Comparison of ENCODE assay signal across 8 cellular contexts in genomic region chrX:103309860-103310591, GRCh38. TPM values are rescaled to one million over a fixed set of nuclear protein-coding genes. Genes with fewer than 3 reads are reported as not detected.
DNase-seq lines count a peak whose midpoint lies in the region; FAIRE-seq and TF ChIP-seq lines count a peak whose summit lies in the region.

No MANE protein-coding gene starts in this region.

- H3K4me1 ChIP-seq in H1 (replicated peaks in 1 of 4; ENCODE audit: control insufficient read depth in 3 of 4, insufficient read depth in 4 of 4, low read length in 3 of 4), result no peaks in the 10 kb centered on the region
- H3K4me1 ChIP-seq in neuronal stem cell (ENCODE audit: control insufficient read depth in 2 of 2, insufficient read depth in 1 of 2, low read depth in 1 of 2, low read length in 2 of 2), result no peaks in the 10 kb centered on the region

- H3K4me2 ChIP-seq in H1 (ENCODE audit: insufficient read depth in 1 of 2, low read depth in 2 of 2, low read length in 2 of 2), result peak overlapping the region; percentile 50 to 66
- H3K4me2 ChIP-seq in neuronal stem cell (ENCODE audit: insufficient read depth, low read length, poor library complexity, severe bottlenecking), result peak overlapping the region; percentile 57

- POLR2A ChIA-PET in H1 (lab: Charles Lee; ENCODE audit: partially characterized antibody), result interaction anchor here (1.2 to 1.9 kb wide), 5 partner anchors 20 to 154 kb away, joined by 4 to 8 read pairs (median 5); partner anchors contain the start of genes TCEAL7 and TCEAL9

- FAIRE-seq in H1 (lab: Jason Lieb, UNC), result peak; percentile 82

- H3K23ac ChIP-seq in H1 (ENCODE audit: insufficient read length), result no peak overlapping the region
- H3K23ac ChIP-seq in neuronal stem cell (ENCODE audit: low read depth, low read length, poor library complexity), result no peak overlapping the region

- TF ChIP-seq EP300 in H1 (IDR thresholded peaks at IDR 0.05; ENCODE audit: borderline replicate concordance in 1 of 2, low read depth in 2 of 2, low read length in 2 of 2), result no peak

- H3K79me1 ChIP-seq in H1 (ENCODE audit: low read depth, low read length), result no peaks in the 10 kb centered on the region
- no peaks in the 10 kb centered on the region for H3K79me1 ChIP-seq in neuronal stem cell (ENCODE audit: low read depth, low read length)

- H3K4me3 ChIP-seq in MG63 (peak overlapping the region; percentile 40), H1 (ENCODE audit: extremely low read depth in 1 of 4, insufficient read depth in 2 of 4, low read depth in 3 of 4, low read length in 4 of 4) (peak overlapping the region; percentile 59 to 92 (median 70)), neuronal stem cell (ENCODE audit: low read length in 2 of 2) (peak overlapping the region; percentile 64 to 95)

- H3K9ac ChIP-seq in H1 (replicated peaks in 1 of 4; ENCODE audit: extremely low read depth in 1 of 4, low read depth in 3 of 4, low read length in 3 of 4) (peak overlapping the region; percentile 55 to 87 (median 66); a peak in 6 of 7 replicates), neuronal stem cell (ENCODE audit: low read depth, low read length, poor library complexity) (peak overlapping the region; percentile 60)

- WGBS in H1 (ENCODE audit: extremely low coverage in 1 of 2, insufficient coverage in 1 of 2, insufficient read length in 1 of 2, insufficient replicate concordance in 2 of 2, low coverage in 1 of 2, low lambda C conversion rate in 2 of 2, missing lambda C conversion rate in 1 of 2), 2 experiments, result 37% methylated on average over 13 of the region's 33 CpGs; no CpG with 5 or more reads in 1 of the 2 experiments
- no CpG with 5 or more reads among the region's 33 CpGs for WGBS in neuronal stem cell (ENCODE audit: extremely low coverage in 2 of 2, insufficient read length in 2 of 2, insufficient replicate concordance in 1 of 2), 2 donors

- in situ Hi-C loops in G401 (cut with HindIII; ENCODE audit: low sequenced_read_pairs), result no loop called here

- CTCF ChIA-PET in H1 (lab: Charles Lee; ENCODE audit: partially characterized antibody), result no interaction called here

- TF ChIP-seq CTCF in H1 (IDR thresholded peaks at IDR 0.05; ENCODE audit: control extremely low read depth in 1 of 3, insufficient read depth in 1 of 3, low read depth in 1 of 3, low read length in 3 of 3), result no peak

- no peak overlapping the region for H4K91ac ChIP-seq in H1 (replicated peaks; ENCODE audit: insufficient read length, low read length)
- no peak overlapping the region for H4K91ac ChIP-seq in neuronal stem cell (ENCODE audit: low read depth, low read length, poor library complexity)

- H2BK120ac ChIP-seq in H1 (replicated peaks; ENCODE audit: low read depth, low read length), result no peak overlapping the region
- no peak overlapping the region for H2BK120ac ChIP-seq in neuronal stem cell (ENCODE audit: low read depth, low read length)

- H3K9me3 ChIP-seq in MG63 (no peaks in the 10 kb centered on the region), H1 (ENCODE audit: insufficient read depth in 2 of 2, low read depth in 1 of 2, low read length in 1 of 2) (no peaks in the 10 kb centered on the region), neuronal stem cell (replicated peaks in 1 of 2; ENCODE audit: control insufficient read depth in 2 of 2, insufficient read depth in 1 of 2, low read depth in 1 of 2, low read length in 2 of 2) (no peaks in the 10 kb centered on the region)

- DNase-seq in G401 (ENCODE audit: low spot score) (peak; percentile 19), MG63 (no peak), H1 (ENCODE audit: low read depth in 1 of 2, low spot score in 2 of 2) (no peak), neuronal stem cell (ENCODE audit: low spot score) (no peak), SW 1271 (lab: John Stamatoyannopoulos, UW) (no peak), ureter (ENCODE audit: low spot score) (no peak), iPS-NIHi7 (ENCODE audit: extremely low spot score) (no peak), HUDEP-2 (lab: John Stamatoyannopoulos, UW; ENCODE audit: unreplicated experiment in 76 of 76) (no peak)

- no peaks in the 10 kb centered on the region for H3K79me2 ChIP-seq in H1 (ENCODE audit: control insufficient read depth in 1 of 2, insufficient read depth in 2 of 2, low read length in 2 of 2)

- no peak overlapping the region for H2AK5ac ChIP-seq in H1 (ENCODE audit: low read depth, low read length)
- no peak overlapping the region for H2AK5ac ChIP-seq in neuronal stem cell (ENCODE audit: low read depth, low read length)

- H2BK12ac ChIP-seq in H1 (ENCODE audit: low read depth, low read length), result no peak overlapping the region
- H2BK12ac ChIP-seq in neuronal stem cell (ENCODE audit: low read length), result no peak overlapping the region

- no peaks in the 10 kb centered on the region; the same call in 1 of the 2 replicates for H3K23me2 ChIP-seq in H1 (ENCODE audit: low read depth, low read length)

- H4K8ac ChIP-seq in H1 (ENCODE audit: extremely low read depth, insufficient read depth, low read length), result peak overlapping the region; percentile 79; the same call in 1 of the 2 replicates
- H4K8ac ChIP-seq in neuronal stem cell (ENCODE audit: low read depth, low read length), result no peak overlapping the region

- H2BK20ac ChIP-seq in H1 (ENCODE audit: low read length), result no peak overlapping the region

- TF ChIP-seq RAD21 in H1 (IDR thresholded peaks at IDR 0.05 in 1 of 2, conservative IDR thresholded peaks at IDR 0.05 in 1 of 2; ENCODE audit: low read depth in 2 of 2, low read length in 2 of 2), result no peak

- H2BK5ac ChIP-seq in H1 (ENCODE audit: low read depth, low read length), result no peak overlapping the region
- no peak overlapping the region for H2BK5ac ChIP-seq in neuronal stem cell (ENCODE audit: low read length)

- H3K36me3 ChIP-seq in MG63 (no peaks in the 10 kb centered on the region), H1 (ENCODE audit: control insufficient read depth in 2 of 4, insufficient read depth in 4 of 4, low read length in 3 of 4) (peaks cover 0 to 6% (median 0%) of the 10 kb centered on the region in 4 experiments; a peak in 1 of 8 replicates), neuronal stem cell (replicated peaks in 1 of 2; ENCODE audit: control insufficient read depth in 2 of 2, insufficient read depth in 2 of 2, low read length in 2 of 2) (no peaks in the 10 kb centered on the region)

- H3K27ac ChIP-seq in H1 (ENCODE audit: low read depth, low read length), result peak overlapping the region; percentile 75; the same call in 1 of the 2 replicates
- no peak overlapping the region for H3K27ac ChIP-seq in neuronal stem cell (replicated peaks; ENCODE audit: low read length)

- H2AFZ ChIP-seq in H1 (ENCODE audit: low read length) (no peak overlapping the region), neuronal stem cell (ENCODE audit: low read length) (peak overlapping the region; percentile 88)

- no peak overlapping the region for H4K5ac ChIP-seq in H1 (ENCODE audit: insufficient read length, low read depth, low read length)

- H3K27me3 ChIP-seq in MG63, result no peaks in the 10 kb centered on the region
- no peaks in the 10 kb centered on the region for H3K27me3 ChIP-seq in H1 (replicated peaks in 1 of 4; ENCODE audit: control insufficient read depth in 3 of 4, extremely low read depth in 1 of 4, insufficient read depth in 3 of 4, low read length in 3 of 4)
- H3K27me3 ChIP-seq in neuronal stem cell (ENCODE audit: control insufficient read depth in 3 of 3, insufficient read depth in 3 of 3, low read depth in 1 of 3, low read length in 3 of 3), result peaks cover 0 to 21% (median 0%) of the 10 kb centered on the region in 3 experiments

- H4K20me1 ChIP-seq in H1 (replicated peaks in 1 of 2; ENCODE audit: control insufficient read depth in 1 of 2, insufficient read depth in 2 of 2, low read length in 2 of 2), result no peaks in the 10 kb centered on the region

- no peak overlapping the region for H2BK15ac ChIP-seq in H1 (ENCODE audit: low read length)
- no peak overlapping the region for H2BK15ac ChIP-seq in neuronal stem cell (ENCODE audit: low read length)

- H3K18ac ChIP-seq in H1 (ENCODE audit: extremely low read depth, low read length) (no peak overlapping the region), neuronal stem cell (ENCODE audit: low read length) (no peak overlapping the region)

- H3K14ac ChIP-seq in H1 (ENCODE audit: insufficient read length), result no peak overlapping the region
- peak overlapping the region; percentile 56 for H3K14ac ChIP-seq in neuronal stem cell (ENCODE audit: low read length)

- no peak overlapping the region for H3K56ac ChIP-seq in H1 (replicated peaks; ENCODE audit: insufficient read length, low read depth, low read length)

- TF ChIP-seq POLR2A in H1 (IDR thresholded peaks at IDR 0.05; ENCODE audit: control extremely low read depth in 1 of 2, low read depth in 2 of 2, low read length in 2 of 2), result no peak; a peak in 1 of 3 replicates

- no peak overlapping the region for H3K4ac ChIP-seq in H1 (replicated peaks; ENCODE audit: insufficient read length, low read depth, low read length)
- no peak overlapping the region for H3K4ac ChIP-seq in neuronal stem cell (ENCODE audit: low read length)

RNA-seq across cellular contexts. Expression of gene BEX2, which starts 0.8 kb away (rescaled TPM):
- 101 and 163 TPM in 2 replicates for total RNA-seq in G401 (2014; rRNA removed; shearing (Covaris generic))
- total RNA-seq in MG63 (2014; rRNA removed; shearing (Covaris generic); ENCODE audit: low replicate concordance), result 0.57 TPM in 1 of 2 replicates, not detected in the other
- total RNA-seq in H1 (2021; fragmentation: NEBNext Ultra II Directional; extraction: Animal tissue kit (Norgen Biotek cat#: 25700)), result 57.5 and 60.2 TPM in 2 replicates
- 37.6 and 53.8 TPM in 2 replicates for polyA plus RNA-seq in H1 (2011; rRNA removed)
- polyA plus RNA-seq in H1 (2011; cell fraction: cytosol; rRNA removed), result 92.2 TPM
- 25.5 TPM for polyA plus RNA-seq in H1 (2011; cell fraction: nucleus; rRNA removed)
- 89.0 to 98.7 TPM (median 94.1 TPM) in 4 replicates for polyA plus RNA-seq in H1 (2012, experiment 1 of 2)
- 42.8 TPM for polyA plus RNA-seq in H1 (2012, experiment 2 of 2)
- 57.4 TPM for polyA plus RNA-seq in H1 (2013, experiment 1 of 2)
- polyA plus RNA-seq in H1 (2013, experiment 2 of 2), result 61.1 TPM
- 11.7 and 16.5 TPM in 2 replicates for polyA minus RNA-seq in H1 (2011; rRNA and poly(A)+ RNA removed)
- 17.6 TPM for polyA minus RNA-seq in H1 (2011; cell fraction: cytosol; rRNA and poly(A)+ RNA removed)
- polyA minus RNA-seq in H1 (2011; cell fraction: nucleus; rRNA and poly(A)+ RNA removed), result 15.8 TPM
- 60.3 TPM for polyA plus RNA-seq in neuronal stem cell (2013, experiment 1 of 2)
- 59.9 TPM for polyA plus RNA-seq in neuronal stem cell (2013, experiment 2 of 2)
- total RNA-seq in ureter, result 16.5 TPM

RNA-seq across cellular contexts. Expression of gene TCEAL7, which starts 20.0 kb away (rescaled TPM):
- total RNA-seq in G401 (2014; rRNA removed; shearing (Covaris generic)), result 0.71 TPM in 1 of 2 replicates, not detected in the other
- not detected in 2 replicates for total RNA-seq in MG63 (2014; rRNA removed; shearing (Covaris generic); ENCODE audit: low replicate concordance)
- total RNA-seq in H1 (2021; fragmentation: NEBNext Ultra II Directional; extraction: Animal tissue kit (Norgen Biotek cat#: 25700)), result 11.6 and 12.9 TPM in 2 replicates
- 3.5 and 7.9 TPM in 2 replicates for polyA plus RNA-seq in H1 (2011; rRNA removed)
- polyA plus RNA-seq in H1 (2011; cell fraction: cytosol; rRNA removed), result 8.2 TPM
- polyA plus RNA-seq in H1 (2011; cell fraction: nucleus; rRNA removed), result 1.9 TPM
- 4.7 to 7.9 TPM (median 5.6 TPM) in 4 replicates for polyA plus RNA-seq in H1 (2012, experiment 1 of 2)
- polyA plus RNA-seq in H1 (2012, experiment 2 of 2), result 2.6 TPM
- 7.6 TPM for polyA plus RNA-seq in H1 (2013, experiment 1 of 2)
- 7.9 TPM for polyA plus RNA-seq in H1 (2013, experiment 2 of 2)
- 2.6 and 2.7 TPM in 2 replicates for polyA minus RNA-seq in H1 (2011; rRNA and poly(A)+ RNA removed)
- polyA minus RNA-seq in H1 (2011; cell fraction: cytosol; rRNA and poly(A)+ RNA removed), result 2.6 TPM
- 2.0 TPM for polyA minus RNA-seq in H1 (2011; cell fraction: nucleus; rRNA and poly(A)+ RNA removed)
- polyA plus RNA-seq in neuronal stem cell (2013, experiment 1 of 2), result 53.0 TPM
- polyA plus RNA-seq in neuronal stem cell (2013, experiment 2 of 2), result 54.3 TPM
- total RNA-seq in ureter, result 7.9 TPM

RNA-seq across cellular contexts. Expression of gene TCEAL5, which starts 33.5 kb away (rescaled TPM):
- not detected in 2 replicates for total RNA-seq in G401 (2014; rRNA removed; shearing (Covaris generic))
- total RNA-seq in MG63 (2014; rRNA removed; shearing (Covaris generic); ENCODE audit: low replicate concordance), result not detected in 2 replicates
- 6.6 and 7.2 TPM in 2 replicates for total RNA-seq in H1 (2021; fragmentation: NEBNext Ultra II Directional; extraction: Animal tissue kit (Norgen Biotek cat#: 25700))
- 0.13 and 0.17 TPM in 2 replicates for polyA plus RNA-seq in H1 (2011; rRNA removed)
- 0.45 TPM for polyA plus RNA-seq in H1 (2011; cell fraction: cytosol; rRNA removed)
- 0.10 TPM for polyA plus RNA-seq in H1 (2011; cell fraction: nucleus; rRNA removed)
- polyA plus RNA-seq in H1 (2012, experiment 1 of 2), result 0.74 to 2.0 TPM (median 1.2 TPM) in 4 replicates
- not detected for polyA plus RNA-seq in H1 (2012, experiment 2 of 2)
- 1.6 TPM for polyA plus RNA-seq in H1 (2013, experiment 1 of 2)
- polyA plus RNA-seq in H1 (2013, experiment 2 of 2), result 1.4 TPM
- not detected in 2 replicates for polyA minus RNA-seq in H1 (2011; rRNA and poly(A)+ RNA removed)
- not detected for polyA minus RNA-seq in H1 (2011; cell fraction: cytosol; rRNA and poly(A)+ RNA removed)
- polyA minus RNA-seq in H1 (2011; cell fraction: nucleus; rRNA and poly(A)+ RNA removed), result not detected
- polyA plus RNA-seq in neuronal stem cell (2013, experiment 1 of 2), result 5.8 TPM
- polyA plus RNA-seq in neuronal stem cell (2013, experiment 2 of 2), result 4.8 TPM
- total RNA-seq in ureter, result 1.1 TPM

RNA-seq across cellular contexts. Expression of gene TCEAL9, which starts 46.3 kb away (rescaled TPM):
- total RNA-seq in G401 (2014; rRNA removed; shearing (Covaris generic)), result 39.1 and 42.6 TPM in 2 replicates
- 44.1 and 97.3 TPM in 2 replicates for total RNA-seq in MG63 (2014; rRNA removed; shearing (Covaris generic); ENCODE audit: low replicate concordance)
- total RNA-seq in H1 (2021; fragmentation: NEBNext Ultra II Directional; extraction: Animal tissue kit (Norgen Biotek cat#: 25700)), result 36.5 and 36.8 TPM in 2 replicates
- polyA plus RNA-seq in H1 (2011; rRNA removed), result 8.8 and 22.2 TPM in 2 replicates
- 41.7 TPM for polyA plus RNA-seq in H1 (2011; cell fraction: cytosol; rRNA removed)
- polyA plus RNA-seq in H1 (2011; cell fraction: nucleus; rRNA removed), result 2.4 TPM
- 36.4 to 57.2 TPM (median 37.4 TPM) in 4 replicates for polyA plus RNA-seq in H1 (2012, experiment 1 of 2)
- polyA plus RNA-seq in H1 (2012, experiment 2 of 2), result 11.0 TPM
- 78.2 TPM for polyA plus RNA-seq in H1 (2013, experiment 1 of 2)
- polyA plus RNA-seq in H1 (2013, experiment 2 of 2), result 80.7 TPM
- 1.7 and 2.0 TPM in 2 replicates for polyA minus RNA-seq in H1 (2011; rRNA and poly(A)+ RNA removed)
- 6.5 TPM for polyA minus RNA-seq in H1 (2011; cell fraction: cytosol; rRNA and poly(A)+ RNA removed)
- 4.2 TPM for polyA minus RNA-seq in H1 (2011; cell fraction: nucleus; rRNA and poly(A)+ RNA removed)
- polyA plus RNA-seq in neuronal stem cell (2013, experiment 1 of 2), result 111 TPM
- polyA plus RNA-seq in neuronal stem cell (2013, experiment 2 of 2), result 115 TPM
- 52.1 TPM for total RNA-seq in ureter

RNA-seq across cellular contexts. Expression of gene TCEAL8, which starts 55.1 kb away (rescaled TPM):
- total RNA-seq in G401 (2014; rRNA removed; shearing (Covaris generic)), result 128 and 162 TPM in 2 replicates
- 65.9 and 87.1 TPM in 2 replicates for total RNA-seq in MG63 (2014; rRNA removed; shearing (Covaris generic); ENCODE audit: low replicate concordance)
- total RNA-seq in H1 (2021; fragmentation: NEBNext Ultra II Directional; extraction: Animal tissue kit (Norgen Biotek cat#: 25700)), result 81.0 and 82.2 TPM in 2 replicates
- polyA plus RNA-seq in H1 (2011; rRNA removed), result 17.9 and 47.2 TPM in 2 replicates
- polyA plus RNA-seq in H1 (2011; cell fraction: cytosol; rRNA removed), result 58.5 TPM
- 5.2 TPM for polyA plus RNA-seq in H1 (2011; cell fraction: nucleus; rRNA removed)
- polyA plus RNA-seq in H1 (2012, experiment 1 of 2), result 46.2 to 100 TPM (median 50.2 TPM) in 4 replicates
- polyA plus RNA-seq in H1 (2012, experiment 2 of 2), result 18.8 TPM
- 130 TPM for polyA plus RNA-seq in H1 (2013, experiment 1 of 2)
- 133 TPM for polyA plus RNA-seq in H1 (2013, experiment 2 of 2)
- 10.4 and 13.6 TPM in 2 replicates for polyA minus RNA-seq in H1 (2011; rRNA and poly(A)+ RNA removed)
- 16.7 TPM for polyA minus RNA-seq in H1 (2011; cell fraction: cytosol; rRNA and poly(A)+ RNA removed)
- 13.8 TPM for polyA minus RNA-seq in H1 (2011; cell fraction: nucleus; rRNA and poly(A)+ RNA removed)
- polyA plus RNA-seq in neuronal stem cell (2013, experiment 1 of 2), result 119 TPM
- polyA plus RNA-seq in neuronal stem cell (2013, experiment 2 of 2), result 123 TPM
- 54.7 TPM for total RNA-seq in ureter

Comparison
In these comparisons a context has a peak if more than half of its experiments do, and no peak if none do; other contexts are left out.
1. RNA of gene BEX2, which starts 0.8 kb away (total RNA-seq): 101 to 163 TPM in G401, 57.5 to 60.2 TPM in H1 and 16.5 TPM in ureter (single experiment); 0.57 TPM in MG63; every median in the first group is over 10 times any median in the second.
2. Peak in every context shown above with its lines, with median percentiles within 50 percentile points of each other: H3K4me3 ChIP-seq.